ENCODE assay signal across 1 cellular context in genomic region chr2:10120938-10121574, GRCh38.
TF ChIP-seq lines count a peak whose summit lies in the region.

No MANE protein-coding gene starts in this region.

TF ChIP-seq in IMR-90, 13 proteins besides CTCF, POLR2A, EP300 and RAD21:
- no peak for TF ChIP-seq USF2 (IDR thresholded peaks at IDR 0.05; ENCODE audit: low read depth, low read length)
- no peak for TF ChIP-seq RCOR1 (IDR thresholded peaks at IDR 0.05; ENCODE audit: insufficient replicate concordance, low read length)
- TF ChIP-seq SMC3 (IDR thresholded peaks at IDR 0.05; ENCODE audit: low read depth, low read length) = no peak
- no peak for TF ChIP-seq BHLHE40 (IDR thresholded peaks at IDR 0.05; ENCODE audit: low read depth, low read length)
- TF ChIP-seq ELK1 (IDR thresholded peaks at IDR 0.05; ENCODE audit: borderline replicate concordance, low read depth, low read length) = no peak
- no peak for TF ChIP-seq RFX5 (IDR thresholded peaks at IDR 0.05; ENCODE audit: low read depth, low read length)
- no peak for TF ChIP-seq CEBPB (IDR thresholded peaks at IDR 0.05; ENCODE audit: low read depth, low read length)
- TF ChIP-seq MAZ (IDR thresholded peaks at IDR 0.05; ENCODE audit: borderline replicate concordance, low read depth, low read length) = no peak
- no peak for TF ChIP-seq MXI1 (IDR thresholded peaks at IDR 0.05; ENCODE audit: borderline replicate concordance, low read depth, low read length)
- TF ChIP-seq CHD1 (IDR thresholded peaks at IDR 0.05; ENCODE audit: low read depth, low read length) = no peak
- TF ChIP-seq FOS (IDR thresholded peaks at IDR 0.05; ENCODE audit: low read depth, low read length) = no peak
- no peak for TF ChIP-seq NFE2L2 (IDR thresholded peaks at IDR 0.05; ENCODE audit: low read depth, low read length)
- no peak for TF ChIP-seq MAFK (IDR thresholded peaks at IDR 0.05; ENCODE audit: low read depth, low read length)
